Comparison of ENCODE assay signal across 1 cellular context in the genomic region with DNA sequence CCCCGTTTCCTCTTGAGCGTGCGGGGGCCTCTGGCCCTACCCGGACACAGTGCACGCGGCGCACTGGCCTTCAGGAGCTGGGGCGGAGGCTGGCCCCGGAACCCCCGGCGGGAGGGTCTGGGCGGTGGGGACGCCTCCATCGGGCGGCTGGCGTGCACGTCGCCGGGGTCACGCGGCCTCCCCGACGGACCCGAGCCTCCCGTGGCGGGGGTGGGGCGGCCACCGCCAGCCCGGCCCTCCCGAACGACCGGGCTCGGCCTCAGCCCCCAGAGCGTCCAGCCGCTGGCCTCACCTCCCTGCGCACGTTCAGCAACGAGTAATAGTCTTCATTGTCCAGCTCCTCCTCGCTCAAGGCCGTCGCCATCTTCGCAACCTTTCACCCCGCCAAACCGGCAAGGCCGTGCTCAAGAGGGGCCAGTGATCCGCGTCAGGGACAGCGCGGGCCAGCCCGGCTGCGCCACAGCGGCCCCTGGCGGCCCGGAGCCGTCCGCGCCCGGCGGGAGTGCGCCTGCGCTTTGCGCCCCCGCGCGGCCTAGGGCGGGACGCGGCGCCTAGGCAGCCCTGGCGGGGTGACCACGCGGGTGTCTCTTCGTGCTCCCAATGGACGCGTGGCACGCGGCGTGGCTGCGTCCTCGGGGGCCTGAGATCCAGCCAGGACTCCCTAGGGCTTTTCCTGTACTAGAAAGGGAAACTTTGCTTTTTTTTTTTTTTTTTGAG.
A peak's percentile ranks its signal among the peaks of the same experiment; 100 is the strongest.
TF ChIP-seq lines count a peak whose summit lies in the region.

A gene with protein sequence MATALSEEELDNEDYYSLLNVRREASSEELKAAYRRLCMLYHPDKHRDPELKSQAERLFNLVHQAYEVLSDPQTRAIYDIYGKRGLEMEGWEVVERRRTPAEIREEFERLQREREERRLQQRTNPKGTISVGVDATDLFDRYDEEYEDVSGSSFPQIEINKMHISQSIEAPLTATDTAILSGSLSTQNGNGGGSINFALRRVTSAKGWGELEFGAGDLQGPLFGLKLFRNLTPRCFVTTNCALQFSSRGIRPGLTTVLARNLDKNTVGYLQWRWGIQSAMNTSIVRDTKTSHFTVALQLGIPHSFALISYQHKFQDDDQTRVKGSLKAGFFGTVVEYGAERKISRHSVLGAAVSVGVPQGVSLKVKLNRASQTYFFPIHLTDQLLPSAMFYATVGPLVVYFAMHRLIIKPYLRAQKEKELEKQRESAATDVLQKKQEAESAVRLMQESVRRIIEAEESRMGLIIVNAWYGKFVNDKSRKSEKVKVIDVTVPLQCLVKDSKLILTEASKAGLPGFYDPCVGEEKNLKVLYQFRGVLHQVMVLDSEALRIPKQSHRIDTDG (minus strand): TSS at position 380 of the 717 bp plus-strand sequence. CDS start 16 bp downstream, at position 364.

TF ChIP-seq in HCT116, 20 proteins besides CTCF, POLR2A, EP300 and RAD21 (continued from another document):
- TF ChIP-seq TCF7L2 (IDR thresholded peaks at IDR 0.05; ENCODE audit: borderline replicate concordance, extremely low read depth, insufficient read depth, insufficient read length): peak; percentile 52
- TF ChIP-seq REST (IDR thresholded peaks at IDR 0.05; ENCODE audit: low read depth): no peak
